ENCODE assay signal across 26 cellular contexts in the genomic region with DNA sequence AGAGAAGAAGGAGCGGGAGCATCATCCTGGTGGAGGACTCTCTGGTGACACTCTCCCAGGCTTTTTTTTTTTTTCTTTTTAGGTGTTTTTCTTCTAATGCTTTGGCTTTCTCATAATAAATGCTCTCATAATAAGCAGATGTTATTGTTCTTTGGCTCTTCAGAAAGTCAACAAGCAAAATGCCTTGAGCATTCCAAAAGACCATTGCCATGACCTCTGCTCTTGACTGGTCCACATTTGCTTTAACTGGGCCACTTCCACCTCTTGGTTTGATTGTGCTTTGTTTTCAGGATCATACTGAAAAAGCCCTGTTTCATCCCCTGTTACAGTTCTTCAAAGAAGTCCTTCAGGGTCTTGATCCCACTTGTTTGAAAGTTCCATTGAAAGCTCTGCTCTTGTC. TPM values are rescaled to one million over a fixed set of nuclear protein-coding genes. Genes with fewer than 3 reads are reported as not detected.
DNase-seq lines count a peak whose midpoint lies in the region; ATAC-seq, FAIRE-seq and TF ChIP-seq lines count a peak whose summit lies in the region.
"Had no signal": no experiment of that assay in that cellular context is flagged by ENCODE, and none has a peak within 500 bp of the region (broad histone marks: within the 10 kb centered on the region; RNA-seq: fewer than 3 reads in every experiment).

No MANE protein-coding gene starts in this region.

- H3K4me3 Mint-ChIP-seq in activated naive CD4-positive, alpha-beta T cell treated with anti-CD3 and anti-CD28 coated beads, Interleukin-2, amount 50 U/mL, for 24 hours, result no peak overlapping the region
- no peak overlapping the region for H3K4me3 Mint-ChIP-seq in stimulated activated effector memory CD8-positive, alpha-beta T cell treated with anti-CD3 and anti-CD28 coated beads, Interleukin-12 subunit alpha, Interleukin-12 subunit beta, amount 100 ng/mL, for 72 hours
- no peak overlapping the region for H3K4me3 Mint-ChIP-seq in type B pancreatic cell
- H3K4me3 Mint-ChIP-seq: CD14-positive monocyte; CD4-positive, alpha-beta memory T cell; HFFc6 had no signal

- peaks cover 17% of the 10 kb centered on the region for H3K4me1 Mint-ChIP-seq in activated naive CD4-positive, alpha-beta T cell treated with anti-CD3 and anti-CD28 coated beads, Interleukin-2, amount 50 U/mL, for 24 hours
- H3K4me1 Mint-ChIP-seq in stimulated activated effector memory CD8-positive, alpha-beta T cell treated with anti-CD3 and anti-CD28 coated beads, Interleukin-12 subunit alpha, Interleukin-12 subunit beta, amount 100 ng/mL, for 72 hours, result peaks cover 43% of the 10 kb centered on the region
- H3K4me1 Mint-ChIP-seq in type B pancreatic cell (ENCODE audit: unreplicated experiment), result no peaks in the 10 kb centered on the region

- H3K4me3 ChIP-seq in choroid plexus epithelial cell (ENCODE audit: low read depth, low read length), result no peak overlapping the region
- H3K4me3 ChIP-seq: A549; BLaER1 treated with 17β-estradiol and CSF1 and Interleukin-3, amounts not matched to agents 10 nM and 100 nM; GM12878; HAP-1 had no signal

- DNase-seq in activated naive CD4-positive, alpha-beta T cell (lab: John Stamatoyannopoulos, UW), result no peak
- DNase-seq in choroid plexus epithelial cell (ENCODE audit: low read depth), result peak; percentile 40
- DNase-seq in islet precursor cell, result peak; percentile 37
- DNase-seq in stimulated activated effector memory CD8-positive, alpha-beta T cell treated with anti-CD3 and anti-CD28 coated beads, Interleukin-12 subunit alpha, Interleukin-12 subunit beta, amount 100 ng/mL, for 72 hours (ENCODE audit: low spot score in 2 of 2), result no peak
- no peak for DNase-seq in GM12891 (ENCODE audit: insufficient read length, low spot score)
- no peak for DNase-seq in type B pancreatic cell (ENCODE audit: extremely low spot score, unreplicated experiment)
- DNase-seq: 8988T; ACHN; AML-193; BE2C; Calu3; CD4-positive, alpha-beta memory T cell; COR-L47; DMS79; EL; GDM1; GOT3; HFFc6 had no signal

- ATAC-seq in stimulated activated effector memory CD8-positive, alpha-beta T cell treated with anti-CD3 and anti-CD28 coated beads, Interleukin-12 subunit alpha, Interleukin-12 subunit beta, amount 100 ng/mL, for 72 hours, result no peak
- ATAC-seq: A549, GM12878 had no signal

- H3K27ac Mint-ChIP-seq in activated naive CD4-positive, alpha-beta T cell treated with anti-CD3 and anti-CD28 coated beads, Interleukin-2, amount 50 U/mL, for 24 hours, result peak overlapping the region; percentile 8
- peak overlapping the region; percentile 45 for H3K27ac Mint-ChIP-seq in stimulated activated effector memory CD8-positive, alpha-beta T cell treated with anti-CD3 and anti-CD28 coated beads, Interleukin-12 subunit alpha, Interleukin-12 subunit beta, amount 100 ng/mL, for 72 hours
- no peak overlapping the region for H3K27ac Mint-ChIP-seq in type B pancreatic cell
- H3K27ac Mint-ChIP-seq: HFFc6 had no signal

- peaks cover 25% of the 10 kb centered on the region for H3K36me3 Mint-ChIP-seq in activated naive CD4-positive, alpha-beta T cell treated with anti-CD3 and anti-CD28 coated beads, Interleukin-2, amount 50 U/mL, for 24 hours
- peaks cover 11% of the 10 kb centered on the region for H3K36me3 Mint-ChIP-seq in stimulated activated effector memory CD8-positive, alpha-beta T cell treated with anti-CD3 and anti-CD28 coated beads, Interleukin-12 subunit alpha, Interleukin-12 subunit beta, amount 100 ng/mL, for 72 hours
- peaks cover 5% of the 10 kb centered on the region for H3K36me3 Mint-ChIP-seq in type B pancreatic cell

- no peak for TF ChIP-seq POLR2A in GM12891 (IDR thresholded peaks at IDR 0.05; ENCODE audit: low read depth, low read length)

- TF ChIP-seq CTCF in choroid plexus epithelial cell (conservative IDR thresholded peaks at IDR 0.05; ENCODE audit: low read depth, low read length), result no peak
- TF ChIP-seq CTCF in type B pancreatic cell (conservative IDR thresholded peaks at IDR 0.05), result no peak

- H3K9me3 Mint-ChIP-seq in activated naive CD4-positive, alpha-beta T cell treated with anti-CD3 and anti-CD28 coated beads, Interleukin-2, amount 50 U/mL, for 24 hours, result no peaks in the 10 kb centered on the region
- H3K9me3 Mint-ChIP-seq in stimulated activated effector memory CD8-positive, alpha-beta T cell treated with anti-CD3 and anti-CD28 coated beads, Interleukin-12 subunit alpha, Interleukin-12 subunit beta, amount 100 ng/mL, for 72 hours, result no peaks in the 10 kb centered on the region
- H3K9me3 Mint-ChIP-seq in type B pancreatic cell, result no peaks in the 10 kb centered on the region
- H3K9me3 Mint-ChIP-seq: HFFc6 had no signal

- H3K27me3 Mint-ChIP-seq in activated naive CD4-positive, alpha-beta T cell treated with anti-CD3 and anti-CD28 coated beads, Interleukin-2, amount 50 U/mL, for 24 hours, result no peaks in the 10 kb centered on the region
- H3K27me3 Mint-ChIP-seq in type B pancreatic cell, result peaks cover 47% of the 10 kb centered on the region
- H3K27me3 Mint-ChIP-seq: CD4-positive, alpha-beta memory T cell had no signal

- no peak for FAIRE-seq in GM12891 (lab: Jason Lieb, UNC)
- FAIRE-seq: A549, GM12878, GM18507, H54 had no signal

TF ChIP-seq in GM12891, 5 proteins besides CTCF, POLR2A, EP300 and RAD21:
- TF ChIP-seq PAX5 (IDR thresholded peaks at IDR 0.05; ENCODE audit: insufficient read depth, low read length, severe bottlenecking), result no peak
- TF ChIP-seq POLR2AphosphoS5 (IDR thresholded peaks at IDR 0.05; ENCODE audit: low read depth, low read length), result no peak
- TF ChIP-seq TAF1 (IDR thresholded peaks at IDR 0.05; ENCODE audit: low read depth, low read length), result no peak
- TF ChIP-seq POU2F2 (IDR thresholded peaks at IDR 0.05; ENCODE audit: low read depth, low read length), result no peak
- TF ChIP-seq SPI1 (IDR thresholded peaks at IDR 0.05; ENCODE audit: low read depth, low read length), result no peak

RNA-seq across cellular contexts. Expression of a gene that starts 36.9 kb away (rescaled TPM):
- polyA plus RNA-seq in GM12891 (2012; ENCODE audit: low read depth, missing spikeins), result 6.4 TPM
- total RNA-seq in type B pancreatic cell (ENCODE audit: low replicate concordance), result 1.9 and 2.7 TPM in 2 replicates

Comparison
In these comparisons a context has a peak if more than half of its experiments do, and no peak if none do; other contexts are left out.
1. DNase-seq: peak in choroid plexus epithelial cell (single experiment) and islet precursor cell (single experiment); none in activated naive CD4-positive, alpha-beta T cell (0 of 4), stimulated activated effector memory CD8-positive, alpha-beta T cell treated with anti-CD3 and anti-CD28 coated beads, Interleukin-12 subunit alpha, Interleukin-12 subunit beta, amount 100 ng/mL, for 72 hours (0 of 2), GM12891 (single experiment) and type B pancreatic cell (single experiment).